Comparison of ENCODE assay signal across 8 cellular contexts in the genomic region with DNA sequence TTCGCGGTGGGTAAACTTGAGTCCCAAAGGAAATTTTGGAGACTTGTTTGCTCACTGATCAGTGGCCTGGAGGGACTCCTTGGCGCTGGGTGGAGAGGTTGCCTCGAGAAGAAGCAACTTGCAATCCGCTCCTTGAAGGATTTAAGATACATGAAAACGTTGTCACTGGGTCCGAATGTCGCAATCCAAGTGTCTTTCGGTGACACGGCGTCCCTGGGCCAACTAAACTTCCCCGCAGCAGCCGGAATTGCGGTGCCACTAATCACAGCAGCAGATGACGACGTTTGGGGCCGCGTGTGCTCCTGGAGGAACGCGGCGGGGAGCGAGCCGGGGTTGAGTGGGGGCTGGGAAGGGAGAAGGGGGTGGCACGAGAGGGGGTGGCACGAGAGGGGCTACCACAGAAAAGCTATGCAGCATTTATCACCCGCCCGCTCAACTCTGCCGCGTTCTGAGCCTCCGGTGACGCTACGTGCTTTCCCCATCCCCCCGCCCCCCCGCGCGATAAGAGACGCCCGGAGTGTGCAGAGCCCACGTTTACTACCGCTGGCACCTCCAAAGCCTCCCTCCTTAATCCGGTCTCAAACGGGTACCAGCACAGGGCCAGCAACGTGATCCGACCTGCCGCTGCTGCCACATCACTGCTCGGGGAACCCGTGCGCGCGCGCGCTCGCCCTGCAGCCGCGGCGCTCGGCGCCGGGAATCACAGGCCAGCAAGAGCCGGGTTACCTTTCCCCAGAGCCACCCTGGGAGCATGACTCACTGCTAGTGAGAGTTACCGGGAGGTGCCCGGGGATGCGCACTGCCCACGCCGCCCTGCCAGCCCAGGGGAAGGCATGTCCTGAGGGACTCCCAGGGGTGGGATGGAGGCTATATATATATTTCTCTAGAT. TPM values are rescaled to one million over a fixed set of nuclear protein-coding genes. Genes with fewer than 3 reads are reported as not detected.
A peak's percentile ranks its signal among the peaks of the same experiment; 100 is the strongest.
DNase-seq lines count a peak whose midpoint lies in the region; ATAC-seq and TF ChIP-seq lines count a peak whose summit lies in the region.

No MANE protein-coding gene starts in this region.

- H3K36me3 ChIP-seq in BJ (ENCODE audit: control insufficient read depth, insufficient read depth, low read length): no peaks in the 10 kb centered on the region
- H3K36me3 ChIP-seq in Panc1 (ENCODE audit: control insufficient read depth, insufficient read depth, low read length): no peaks in the 10 kb centered on the region
- no peaks in the 10 kb centered on the region for H3K36me3 ChIP-seq in ovary

- TF ChIP-seq POLR2A in ovary (IDR thresholded peaks at IDR 0.05): peak; percentile 49

- CTCF ChIA-PET in BJ (lab: Yijun Ruan, JAX) (interaction anchor here (0.6 kb wide), 1 partner anchor 482 kb away, joined by 3 read pairs; no protein-coding TSS in a partner anchor), Panc1 (lab: Charles Lee) (interaction anchor here (0.8 kb wide), 1 partner anchor 526 kb away, joined by 4 read pairs; no protein-coding TSS in a partner anchor)

- ATAC-seq in GM19023 (IDR thresholded peaks at IDR 0.05; ENCODE audit: unreplicated experiment) (peak; percentile 18), HG03469 (IDR thresholded peaks at IDR 0.05; ENCODE audit: unreplicated experiment) (peak; percentile 13), Panc1 (peak; percentile 80), left ventricle myocardium superior (peak; percentile 77)

- WGBS in ovary, 3 donors: 0 to 1% (median 0%) methylated on average over 65 of the region's 65 CpGs

- peak overlapping the region; percentile 67 for H3K4me3 ChIP-seq in BJ (ENCODE audit: low read depth, low read length)
- peak overlapping the region; percentile 68 to 90 for H3K4me3 ChIP-seq in Panc1 (ENCODE audit: low read depth in 2 of 2, low read length in 2 of 2)
- peak overlapping the region; percentile 48 for H3K4me3 ChIP-seq in ovary

- H3K9me3 ChIP-seq in Panc1 (ENCODE audit: control insufficient read depth, insufficient read depth, low read depth, low read length) (no peaks in the 10 kb centered on the region), ovary (no peaks in the 10 kb centered on the region)

- in situ Hi-C loops in Panc1 (cut with HindIII; ENCODE audit: low pct_unique_long_range_greater_than_20kb, low sequenced_read_pairs): no loop called here

- H3K27me3 ChIP-seq in BJ (ENCODE audit: control insufficient read depth, insufficient read depth, low read length) (no peaks in the 10 kb centered on the region), Panc1 (ENCODE audit: control insufficient read depth, insufficient read depth, low read length) (peaks cover 5% of the 10 kb centered on the region; the same call in 1 of the 2 replicates), ovary (no peaks in the 10 kb centered on the region)

- TF ChIP-seq EP300 in ovary (IDR thresholded peaks at IDR 0.05): no peak

- peaks cover 39% of the 10 kb centered on the region for H3K4me1 ChIP-seq in Panc1 (ENCODE audit: control insufficient read depth, insufficient read depth, low read length)
- H3K4me1 ChIP-seq in ovary (ENCODE audit: insufficient read depth): peaks cover 5% of the 10 kb centered on the region

- intact Hi-C loops in Panc1 (cut with micrococcal nuclease; ENCODE audit: unreplicated experiment): loop anchor here (1.0 to 2.0 kb wide), 3 partner anchors 69 to 525 kb away; a partner anchor contains a TSS
- intact Hi-C loops in left ventricle myocardium superior (cut with micrococcal nuclease): no loop called here
- intact Hi-C loops in ovary (cut with DNase I): loop anchor here in 3 of 4 donors (5.0 to 10.0 kb wide), 4 partner anchors 69 to 889 kb away; a partner anchor contains a TSS

- TF ChIP-seq CTCF in BJ (IDR thresholded peaks at IDR 0.05; ENCODE audit: insufficient read depth, low read depth, low read length) (no peak), Panc1 (IDR thresholded peaks at IDR 0.05) (no peak), ovary (IDR thresholded peaks at IDR 0.05) (no peak)

- POLR2A ChIA-PET in BJ (lab: Charles Lee) (no interaction called here), Panc1 (lab: Charles Lee) (interaction anchor here (0.6 to 2.0 kb wide), 7 partner anchors 9 to 290 kb away, joined by 3 to 18 read pairs (median 4); no protein-coding TSS in a partner anchor)

- DNase-seq in BJ (ENCODE audit: low read depth) (no peak), Panc1 (ENCODE audit: low read depth, low spot score) (peak; percentile 94), anterior cingulate cortex (lab: John Stamatoyannopoulos, UW) (peak in 56 of 58 donors; percentile 24 to 90 (median 73)), left ventricle myocardium superior (peak; percentile 86), ovary (peak; percentile 77 to 82 (median 80)), COR-L47 (lab: John Stamatoyannopoulos, UW) (no peak)

- BruUV-seq in Panc1 (replicated peaks; lab: Mats Ljungman, UMichigan): TSS peak; percentile 89

- H3K27ac ChIP-seq in Panc1 (ENCODE audit: low read length): peak overlapping the region; percentile 100
- peak overlapping the region; percentile 52 to 94 for H3K27ac ChIP-seq in ovary

RNA-seq across cellular contexts. Expression of a gene that starts 0.9 kb away (rescaled TPM):
- polyA plus RNA-seq in BJ (2011; rRNA removed): 4.0 and 5.3 TPM in 2 replicates
- 1.2 and 1.5 TPM in 2 replicates for polyA minus RNA-seq in BJ (2011; rRNA and poly(A)+ RNA removed)
- total RNA-seq in Panc1 (2021; ENCODE audit: unreplicated experiment): 147 TPM
- 88.0 TPM for polyA plus RNA-seq in Panc1 (2012; ENCODE audit: insufficient read length)
- 35.9 TPM for total RNA-seq in left ventricle myocardium superior
- total RNA-seq in ovary: 10 to 100 TPM in 6 of 7 donors, 1 to 10 TPM in 1; 6.6 to 42.8 (median 31.8) TPM
- polyA plus RNA-seq in ovary: 10 to 100 TPM in 1 of 2 donors, 1 to 10 TPM in 1; 4.2 to 25.9 TPM

Comparison
In these comparisons a context has a peak if more than half of its experiments do, and no peak if none do; other contexts are left out.
1. DNase-seq: peak in Panc1 (single experiment), anterior cingulate cortex (56 of 58), left ventricle myocardium superior (single experiment) and ovary (5 of 5); none in BJ (single experiment) and COR-L47 (single experiment).
2. ATAC-seq: peak in every context shown above with its lines; median percentile 80 in Panc1; 77 in left ventricle myocardium superior; 18 in GM19023; 13 in HG03469.
3. Peak in every context shown above with its lines, with median percentiles within 50 percentile points of each other: H3K4me3 ChIP-seq.